Comparison of ENCODE assay signal across 15 cellular contexts in the genomic region with DNA sequence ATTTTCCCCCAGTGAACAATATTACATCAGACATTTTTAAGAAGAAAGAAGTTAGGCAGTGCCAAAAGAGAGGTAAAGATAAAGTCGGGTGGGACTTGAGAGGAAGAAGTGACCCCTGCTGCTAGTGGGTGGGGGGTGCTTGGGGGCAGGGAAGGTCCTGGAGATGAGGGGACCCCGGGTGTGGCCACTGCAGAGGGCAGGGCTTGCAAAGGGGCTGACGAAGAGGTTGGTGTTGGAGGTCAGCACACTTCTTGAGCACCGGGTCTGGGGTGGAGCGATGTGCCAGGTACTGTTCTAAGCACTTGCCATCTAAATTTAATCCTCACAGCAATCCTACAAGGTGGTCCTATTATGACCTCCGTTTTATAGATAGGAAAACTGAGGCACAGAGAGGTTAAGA.
"Had no signal": no experiment of that assay in that cellular context is flagged by ENCODE, and none has a peak within 500 bp of the region (broad histone marks: within the 10 kb centered on the region; RNA-seq: fewer than 3 reads in every experiment).

No MANE protein-coding gene starts in this region.

- H3K79me2 ChIP-seq: parathyroid adenoma had no signal

- H3K27me3 ChIP-seq: dorsolateral prefrontal cortex, SJSA1 had no signal

- H3K9me3 ChIP-seq: SJSA1 had no signal

- H3K27ac Mint-ChIP-seq: activated B cell treated with CpG ODN at 0.5 μM for 24 hours; activated T-helper 17 cell treated with anti-CD3 and anti-CD28 coated beads, Interleukin-2, amount 50 U/mL, for 72 hours had no signal

- H3K27ac ChIP-seq: dorsolateral prefrontal cortex, lower lobe of right lung, parathyroid adenoma, SJSA1 had no signal

- H3K27me3 Mint-ChIP-seq: activated B cell treated with CpG ODN at 0.5 μM for 24 hours; activated T-helper 17 cell treated with anti-CD3 and anti-CD28 coated beads, Interleukin-2, amount 50 U/mL, for 72 hours; stimulated activated naive CD8-positive, alpha-beta T cell treated with anti-CD3 and anti-CD28 coated beads, Interleukin-15, amount 100 ng/mL, for 72 hours had no signal

- H3K4me3 ChIP-seq: dorsolateral prefrontal cortex, lower lobe of right lung, SJSA1 had no signal

- ATAC-seq: activated T-helper 17 cell treated with anti-CD3 and anti-CD28 coated beads, Interleukin-2, amount 50 U/mL, for 72 hours; esophagus mucosa; lower lobe of right lung; stimulated activated naive CD8-positive, alpha-beta T cell treated with anti-CD3 and anti-CD28 coated beads, Interleukin-15, amount 100 ng/mL, for 72 hours had no signal

- H3K4me1 Mint-ChIP-seq: activated B cell treated with CpG ODN at 0.5 μM for 24 hours; activated T-helper 17 cell treated with anti-CD3 and anti-CD28 coated beads, Interleukin-2, amount 50 U/mL, for 72 hours; stimulated activated naive CD8-positive, alpha-beta T cell treated with anti-CD3 and anti-CD28 coated beads, Interleukin-15, amount 100 ng/mL, for 72 hours had no signal

- H3K4me3 Mint-ChIP-seq: activated B cell treated with CpG ODN at 0.5 μM for 24 hours; activated T-helper 17 cell treated with anti-CD3 and anti-CD28 coated beads, Interleukin-2, amount 50 U/mL, for 72 hours; stimulated activated naive CD8-positive, alpha-beta T cell treated with anti-CD3 and anti-CD28 coated beads, Interleukin-15, amount 100 ng/mL, for 72 hours had no signal

- H3K9ac ChIP-seq: parathyroid adenoma had no signal

- DNase-seq: activated CD4-positive, alpha-beta T cell treated with anti-CD3 and anti-CD28 coated beads for 48 hours; activated naive CD4-positive, alpha-beta T cell treated with anti-CD3 and anti-CD28 coated beads, Interleukin-2, amount 50 U/mL, for 16 hours; activated T-cell treated with anti-CD3 and anti-CD28 coated beads for 4 hours; hippocampal formation; lower lobe of right lung; midbrain; retina; T-helper 2 cell had no signal

- H3K9me3 Mint-ChIP-seq: activated T-helper 17 cell treated with anti-CD3 and anti-CD28 coated beads, Interleukin-2, amount 50 U/mL, for 72 hours had no signal

- H3K4me1 ChIP-seq: lower lobe of right lung, parathyroid adenoma, SJSA1 had no signal
